ENCODE assay signal across 32 cellular contexts in genomic region chr6:167095888-167096287, GRCh38. TPM values are rescaled to one million over a fixed set of nuclear protein-coding genes. Genes with fewer than 3 reads are reported as not detected.
DNase-seq lines count a peak whose midpoint lies in the region; ATAC-seq and TF ChIP-seq lines count a peak whose summit lies in the region.
"Had no signal": no experiment of that assay in that cellular context is flagged by ENCODE, and none has a peak within 500 bp of the region (broad histone marks: within the 10 kb centered on the region; RNA-seq: fewer than 3 reads in every experiment).

No MANE protein-coding gene starts in this region.

- WGBS in endodermal cell (ENCODE audit: insufficient coverage in 1 of 2, insufficient read length in 1 of 2), 2 experiments, result 91 to 95% methylated on average over 1 to 2 of the region's 2 CpGs
- WGBS in hepatocyte (ENCODE audit: low lambda C conversion rate, missing lambda C conversion rate), result 100% methylated on average over 2 of the region's 2 CpGs

- H3K9me2 ChIP-seq in DOHH2 (replicated peaks; ENCODE audit: control insufficient read depth, low read length), result no peaks in the 10 kb centered on the region
- H3K9me2 ChIP-seq in SU-DHL-6 (replicated peaks; ENCODE audit: insufficient read depth, low read length), result no peaks in the 10 kb centered on the region
- H3K9me2 ChIP-seq in hepatocyte (replicated peaks; ENCODE audit: insufficient read depth), result no peaks in the 10 kb centered on the region

- H3K27me3 ChIP-seq in DOHH2 (ENCODE audit: control insufficient read depth, low read length) (no peaks in the 10 kb centered on the region; the same call in 1 of the 2 replicates), SU-DHL-6 (ENCODE audit: low read length) (no peaks in the 10 kb centered on the region), endodermal cell (ENCODE audit: control insufficient read depth, insufficient read depth, low read length, poor library complexity, severe bottlenecking) (no peaks in the 10 kb centered on the region), hepatocyte (no peaks in the 10 kb centered on the region)
- H3K27me3 ChIP-seq: ovary, thyroid gland, vagina had no signal

- H3K4me1 Mint-ChIP-seq in endodermal cell, result peaks cover 32% of the 10 kb centered on the region
- peaks cover 77 to 93% of the 10 kb centered on the region in 2 donors for H3K4me1 Mint-ChIP-seq in stimulated activated naive B cell treated with anti-CD40 and anti-IgM and Interleukin-4, amounts not matched to agents 10 μg/mL and 1 μg/mL and 100 μg/mL, for 72 hours

- peaks cover 35% of the 10 kb centered on the region for H3F3A ChIP-seq in DOHH2 (ENCODE audit: control insufficient read depth, insufficient read depth)
- peaks cover 31% of the 10 kb centered on the region for H3F3A ChIP-seq in SU-DHL-6 (ENCODE audit: insufficient read depth)

- TF ChIP-seq CTCF in DOHH2 (IDR thresholded peaks at IDR 0.05; ENCODE audit: low read depth, low read length, poor library complexity, severe bottlenecking) (no peak), SU-DHL-6 (IDR thresholded peaks at IDR 0.05; ENCODE audit: insufficient read depth, low read length, poor library complexity, severe bottlenecking) (no peak), endodermal cell (conservative IDR thresholded peaks at IDR 0.05) (no peak), hepatocyte (IDR thresholded peaks at IDR 0.05; ENCODE audit: poor library complexity) (no peak)

- H3K27ac ChIP-seq in DOHH2 (ENCODE audit: low read depth, low read length) (peak overlapping the region; percentile 62), SU-DHL-6 (ENCODE audit: low read depth, low read length) (no peak overlapping the region), endodermal cell (ENCODE audit: low read depth, low read length) (no peak overlapping the region), hepatocyte (no peak overlapping the region)
- H3K27ac ChIP-seq: C4-2B, epithelial cell of prostate, ovary, thyroid gland, vagina, VCaP had no signal

- H3K36me3 Mint-ChIP-seq in endodermal cell (ENCODE audit: low read depth), result no peaks in the 10 kb centered on the region
- peaks cover 0 to 11% of the 10 kb centered on the region in 2 donors for H3K36me3 Mint-ChIP-seq in stimulated activated naive B cell treated with anti-CD40 and anti-IgM and Interleukin-4, amounts not matched to agents 10 μg/mL and 1 μg/mL and 100 μg/mL, for 72 hours
- H3K36me3 Mint-ChIP-seq: activated naive CD8-positive, alpha-beta T cell treated with anti-CD3 and anti-CD28 coated beads for 36 hours had no signal

- H3K36me3 ChIP-seq in DOHH2 (ENCODE audit: control insufficient read depth, low read length) (no peaks in the 10 kb centered on the region), SU-DHL-6 (ENCODE audit: low read length) (no peaks in the 10 kb centered on the region), endodermal cell (ENCODE audit: control insufficient read depth, insufficient read depth, low read length) (no peaks in the 10 kb centered on the region), hepatocyte (replicated peaks; ENCODE audit: insufficient read depth, low read depth) (no peaks in the 10 kb centered on the region)
- H3K36me3 ChIP-seq: ovary, thyroid gland, vagina had no signal

- H3K4me1 ChIP-seq in DOHH2 (ENCODE audit: control insufficient read depth, low read length), result peaks cover 81% of the 10 kb centered on the region
- peaks cover 19% of the 10 kb centered on the region for H3K4me1 ChIP-seq in endodermal cell (ENCODE audit: control insufficient read depth, insufficient read depth, low read length)
- H3K4me1 ChIP-seq in hepatocyte (ENCODE audit: insufficient read depth), result peaks cover 3% of the 10 kb centered on the region
- H3K4me1 ChIP-seq: thyroid gland, vagina had no signal

- H3K79me2 ChIP-seq in DOHH2 (ENCODE audit: control insufficient read depth, low read length) (no peaks in the 10 kb centered on the region), SU-DHL-6 (ENCODE audit: insufficient read depth, low read length) (no peaks in the 10 kb centered on the region), hepatocyte (no peaks in the 10 kb centered on the region)

- peaks cover 1% of the 10 kb centered on the region for H3K27me3 Mint-ChIP-seq in endodermal cell (ENCODE audit: insufficient read depth)
- H3K27me3 Mint-ChIP-seq in stimulated activated naive B cell treated with anti-CD40 and anti-IgM and Interleukin-4, amounts not matched to agents 10 μg/mL and 1 μg/mL and 100 μg/mL, for 72 hours, result no peaks in the 10 kb centered on the region
- H3K27me3 Mint-ChIP-seq: activated naive CD8-positive, alpha-beta T cell treated with anti-CD3 and anti-CD28 coated beads for 36 hours had no signal

- H2AFZ ChIP-seq in SU-DHL-6 (ENCODE audit: low read depth, low read length, severe bottlenecking) (no peak overlapping the region), hepatocyte (no peak overlapping the region)

- H3K9me3 ChIP-seq in DOHH2 (ENCODE audit: control insufficient read depth, insufficient read depth, low read length), result no peaks in the 10 kb centered on the region
- H3K9me3 ChIP-seq in SU-DHL-6 (ENCODE audit: insufficient read depth, low read length), result no peaks in the 10 kb centered on the region
- H3K9me3 ChIP-seq in endodermal cell (ENCODE audit: control insufficient read depth, low read length), result peaks cover 4% of the 10 kb centered on the region
- H3K9me3 ChIP-seq in hepatocyte (ENCODE audit: low read depth), result no peaks in the 10 kb centered on the region
- H3K9me3 ChIP-seq: ovary, thyroid gland, vagina had no signal

- H3K4me3 ChIP-seq in DOHH2 (ENCODE audit: low read length) (peak overlapping the region; percentile 70), SU-DHL-6 (ENCODE audit: insufficient read depth, low read length, poor library complexity, severe bottlenecking) (no peak overlapping the region), endodermal cell (ENCODE audit: low read length) (no peak overlapping the region), hepatocyte (no peak overlapping the region)
- H3K4me3 ChIP-seq: ovary, thyroid gland, vagina had no signal

- H4K20me1 ChIP-seq in DOHH2 (ENCODE audit: control insufficient read depth, insufficient read depth, low read depth, low read length) (no peaks in the 10 kb centered on the region), SU-DHL-6 (ENCODE audit: low read depth, low read length) (no peaks in the 10 kb centered on the region), hepatocyte (ENCODE audit: insufficient read depth, poor library complexity, severe bottlenecking) (no peaks in the 10 kb centered on the region)

- no peak for ATAC-seq in stimulated activated naive B cell treated with anti-CD40 and anti-IgM and Interleukin-4, amounts not matched to agents 10 μg/mL and 1 μg/mL and 100 μg/mL, for 72 hours (replicated peaks)
- ATAC-seq in GM18519 (IDR thresholded peaks at IDR 0.05; ENCODE audit: low FRiP score, unreplicated experiment), result no peak
- ATAC-seq: HCT116 had no signal

- DNase-seq in endodermal cell (peak; percentile 24), hepatocyte (ENCODE audit: low spot score) (no peak), Kasumi-1 (lab: John Stamatoyannopoulos, UW) (no peak)
- no peak for DNase-seq in stimulated activated naive B cell treated with anti-CD40 and anti-IgM and Interleukin-4, amounts not matched to agents 10 μg/mL and 1 μg/mL and 100 μg/mL, for 72 hours
- DNase-seq: activated CD4-positive, alpha-beta T cell treated with anti-CD3 and anti-CD28 coated beads for 4 hours; activated CD8-positive, alpha-beta T cell treated with anti-CD3 and anti-CD28 coated beads, Interleukin-2, amount 10 ng/mL, durations not matched to agents 7 days and 5 days; activated effector memory CD4-positive, alpha-beta T cell treated with anti-CD3 and anti-CD28 coated beads, Interleukin-2, amount 50 U/mL, for 16 hours; activated naive CD8-positive, alpha-beta T cell treated with anti-CD3 and anti-CD28 coated beads for 36 hours; activated T-cell treated with anti-CD3 and anti-CD28 coated beads for 4 hours; anterior cingulate cortex; GF-D8; NCI-H1417 treated with DMSO at 0.1 percent for 48 hours; NCI-H2081; NCI-H345; nephron progenitor cell; ovary; SHP77 treated with DMSO at 0.1 percent for 48 hours; SW 1271; T-helper 9 cell; thyroid gland had no signal

- H3K27ac Mint-ChIP-seq in endodermal cell, result no peak overlapping the region
- H3K27ac Mint-ChIP-seq in stimulated activated naive B cell treated with anti-CD40 and anti-IgM and Interleukin-4, amounts not matched to agents 10 μg/mL and 1 μg/mL and 100 μg/mL, for 72 hours, result peak overlapping the region; percentile 99
- H3K27ac Mint-ChIP-seq: activated CD8-positive, alpha-beta T cell treated with anti-CD3 and anti-CD28 coated beads, Interleukin-2, amount 10 ng/mL, durations not matched to agents 7 days and 5 days; nephron progenitor cell had no signal

- H3K9ac ChIP-seq in SU-DHL-6 (ENCODE audit: low read length) (no peak overlapping the region), endodermal cell (ENCODE audit: extremely low read depth, low read length, poor library complexity, severe bottlenecking) (no peak overlapping the region)

- no peak overlapping the region for H3K4me3 Mint-ChIP-seq in endodermal cell
- peak overlapping the region; percentile 48 to 78 for H3K4me3 Mint-ChIP-seq in stimulated activated naive B cell treated with anti-CD40 and anti-IgM and Interleukin-4, amounts not matched to agents 10 μg/mL and 1 μg/mL and 100 μg/mL, for 72 hours
- H3K4me3 Mint-ChIP-seq: activated CD8-positive, alpha-beta T cell treated with anti-CD3 and anti-CD28 coated beads, Interleukin-2, amount 10 ng/mL, durations not matched to agents 7 days and 5 days; activated naive CD8-positive, alpha-beta T cell treated with anti-CD3 and anti-CD28 coated beads for 36 hours; nephron progenitor cell had no signal

- H3K4me2 ChIP-seq in DOHH2 (ENCODE audit: low read length) (peak overlapping the region; percentile 80), SU-DHL-6 (ENCODE audit: low read depth, low read length, poor library complexity, severe bottlenecking) (peak overlapping the region; percentile 50), hepatocyte (no peak overlapping the region)

- H3K9me3 Mint-ChIP-seq in endodermal cell, result peaks cover 4% of the 10 kb centered on the region
- H3K9me3 Mint-ChIP-seq in stimulated activated naive B cell treated with anti-CD40 and anti-IgM and Interleukin-4, amounts not matched to agents 10 μg/mL and 1 μg/mL and 100 μg/mL, for 72 hours, result peaks cover 2 to 6% of the 10 kb centered on the region in 2 donors
- H3K9me3 Mint-ChIP-seq: activated naive CD8-positive, alpha-beta T cell treated with anti-CD3 and anti-CD28 coated beads for 36 hours had no signal

RNA-seq across cellular contexts. Expression of gene CCR6, which starts 27.0 kb away (rescaled TPM):
- total RNA-seq in endodermal cell (not detected), hepatocyte (2.0 and 2.6 TPM in 2 replicates)
- polyA plus RNA-seq in endodermal cell (2013, experiment 1 of 2), result not detected
- polyA plus RNA-seq in endodermal cell (2013, experiment 2 of 2), result not detected
- polyA plus RNA-seq in hepatocyte, result 0.70 and 1.7 TPM in 2 replicates
- total RNA-seq: bronchial epithelial cell, glomerular endothelial cell, ovary, renal cortical epithelial cell had no signal
- polyA plus RNA-seq: AG04450 had no signal
